In genomic region chr15:69838951-69839350, GRCh38 we compare ENCODE assay signal across 18 cellular contexts.
DNase-seq lines count a peak whose midpoint lies in the region; ATAC-seq and TF ChIP-seq lines count a peak whose summit lies in the region.
"Had no signal": no experiment of that assay in that cellular context is flagged by ENCODE, and none has a peak within 500 bp of the region (broad histone marks: within the 10 kb centered on the region; RNA-seq: fewer than 3 reads in every experiment).

No MANE protein-coding gene starts in this region.

- H3K4ac ChIP-seq in IMR-90 (ENCODE audit: low read depth, low read length) = no peak overlapping the region

- H3K4me2 ChIP-seq in IMR-90 (ENCODE audit: low read depth, low read length) = no peak overlapping the region
- H3K4me2 ChIP-seq: A549 had no signal

- H3K36me3 ChIP-seq in IMR-90 (ENCODE audit: control insufficient read depth, insufficient read depth, low read length) = no peaks in the 10 kb centered on the region
- H3K36me3 ChIP-seq: BE2C had no signal

- BruUV-seq in IMR-90 (replicated peaks; lab: Mats Ljungman, UMichigan) = no TSS peak

- 0 out of 2 replicates have a peak overlapping the region, but pooled peaks have one; percentile 1 for H2AK5ac ChIP-seq in IMR-90 (ENCODE audit: low read depth, low read length)

- no peak overlapping the region for H3K4me3 Mint-ChIP-seq in progenitor cell of endocrine pancreas (ENCODE audit: low read depth)
- H3K4me3 Mint-ChIP-seq: CD14-positive monocyte; CD8-positive, alpha-beta T cell; H9; HFFc6 had no signal

- DNase-seq in IMR-90 (no peak), left colon (no peak), progenitor cell of endocrine pancreas (ENCODE audit: low spot score, unreplicated experiment) (no peak), HCEC 1CT (no peak), HuH-7.5 (ENCODE audit: low spot score) (no peak), NCI-H2227 treated with DMSO at 0.1 percent for 48 hours (lab: John Stamatoyannopoulos, UW) (no peak)
- DNase-seq: BE2C; CD8-positive, alpha-beta T cell; COR-L47; DMS153; DMS79 treated with DMSO at 0.1 percent for 48 hours; EL; GOT3; H9; HFFc6 had no signal

- POLR2A ChIA-PET in IMR-90 (lab: Charles Lee; ENCODE audit: unreplicated experiment) = no interaction called here

- TF ChIP-seq RAD21 in IMR-90 (IDR thresholded peaks at IDR 0.05; ENCODE audit: low read length) = no peak

- H3K18ac ChIP-seq in IMR-90 (ENCODE audit: low read depth, low read length) = no peak overlapping the region

- TF ChIP-seq CTCF in IMR-90 (conservative IDR thresholded peaks at IDR 0.05; ENCODE audit: low read depth, low read length) = no peak
- TF ChIP-seq CTCF in progenitor cell of endocrine pancreas (IDR thresholded peaks at IDR 0.05; ENCODE audit: unreplicated experiment) = no peak

- no peak overlapping the region for H3K14ac ChIP-seq in IMR-90 (replicated peaks; ENCODE audit: low read depth, low read length)

- H4K20me1 ChIP-seq in IMR-90 (ENCODE audit: insufficient read depth, low read length) = no peaks in the 10 kb centered on the region

- H3K9me3 Mint-ChIP-seq in progenitor cell of endocrine pancreas (ENCODE audit: low read depth) = no peaks in the 10 kb centered on the region
- H3K9me3 Mint-ChIP-seq: CD8-positive, alpha-beta T cell; H9; HFFc6 had no signal

- no peak overlapping the region for H3K23ac ChIP-seq in IMR-90 (ENCODE audit: low read depth, low read length)

- H3K27me3 Mint-ChIP-seq in progenitor cell of endocrine pancreas = peaks cover 58% of the 10 kb centered on the region

- no peak overlapping the region for H2AFZ ChIP-seq in IMR-90 (replicated peaks; ENCODE audit: low read length, poor library complexity)

- H3K4me1 Mint-ChIP-seq in progenitor cell of endocrine pancreas (ENCODE audit: low read depth) = peaks cover 3% of the 10 kb centered on the region

- CTCF ChIA-PET in IMR-90 (lab: Yijun Ruan, JAX) = no interaction called here

- peaks cover 3% of the 10 kb centered on the region; the same call in 1 of the 2 replicates for H3K4me1 ChIP-seq in IMR-90 (ENCODE audit: control insufficient read depth, insufficient read depth, low read length)
- H3K4me1 ChIP-seq: A549 had no signal

- dilution Hi-C loops in IMR-90 (cut with HindIII; ENCODE audit: low sequenced_read_pairs, unreplicated experiment) = no loop called here

- H3K27ac ChIP-seq in IMR-90 (ENCODE audit: insufficient read depth, low read length) = no peak overlapping the region
- H3K27ac ChIP-seq: A549 had no signal

- H3K9me3 ChIP-seq in IMR-90 (ENCODE audit: control insufficient read depth, insufficient read depth, low read length) = peaks cover 2% of the 10 kb centered on the region
- H3K9me3 ChIP-seq: A549, BE2C had no signal

- intact Hi-C loops in IMR-90 (cut with micrococcal nuclease) (no loop called here), left colon (cut with DNase I, micrococcal nuclease) (no loop called here)

- H4K5ac ChIP-seq in IMR-90 (ENCODE audit: low read depth, low read length) = no peak overlapping the region

- H2BK5ac ChIP-seq in IMR-90 (ENCODE audit: low read depth, low read length, poor library complexity, severe bottlenecking) = no peak overlapping the region

- H2BK120ac ChIP-seq in IMR-90 (ENCODE audit: low read depth, low read length) = no peak overlapping the region

- TF ChIP-seq POLR2A in IMR-90 (IDR thresholded peaks at IDR 0.05; ENCODE audit: low read depth, low read length) = no peak

- in situ Hi-C loops in IMR-90 (cut with MboI; ENCODE audit: low sequenced_read_pairs) = no loop called here

- no peak overlapping the region for H2BK15ac ChIP-seq in IMR-90 (ENCODE audit: low read depth, low read length)

- no peak overlapping the region for H3K9ac ChIP-seq in IMR-90 (ENCODE audit: low read depth, low read length)

- no peak overlapping the region for H4K91ac ChIP-seq in IMR-90 (ENCODE audit: insufficient read depth, low read depth, low read length)

- H4K8ac ChIP-seq in IMR-90 (ENCODE audit: low read depth in 2 of 2, low read length in 2 of 2) = no peak overlapping the region

- no peak overlapping the region for H2AK9ac ChIP-seq in IMR-90 (replicated peaks; ENCODE audit: low read depth, low read length, poor library complexity)

- H3K79me1 ChIP-seq in IMR-90 (ENCODE audit: low read depth in 1 of 2, low read length in 2 of 2) = no peaks in the 10 kb centered on the region

- no peak overlapping the region for H2BK20ac ChIP-seq in IMR-90 (ENCODE audit: low read depth, low read length)

- ATAC-seq in IMR-90 (ENCODE audit: low read depth) (no peak), left colon (peak; percentile 54)
- ATAC-seq: A549; CD8-positive, alpha-beta T cell; HepG2 had no signal

- WGBS in IMR-90 (ENCODE audit: extremely low coverage in 2 of 2, insufficient read length in 1 of 2), 2 experiments = no CpG with 5 or more reads among the region's 1 CpG

- H3K9me1 ChIP-seq in IMR-90 (ENCODE audit: insufficient read depth, low read length) = no peaks in the 10 kb centered on the region

- H3K27me3 ChIP-seq in IMR-90 (ENCODE audit: control insufficient read depth, insufficient read depth, low read length) = peaks cover 33% of the 10 kb centered on the region
- H3K27me3 ChIP-seq: BE2C had no signal

- peak overlapping the region; percentile 11 for H3K27ac Mint-ChIP-seq in progenitor cell of endocrine pancreas
- H3K27ac Mint-ChIP-seq: CD8-positive, alpha-beta T cell; HFFc6 had no signal

- H3K4me3 ChIP-seq in IMR-90 (ENCODE audit: insufficient read depth, low read depth, low read length) = no peak overlapping the region
- H3K4me3 ChIP-seq: A549 had no signal

- H3K36me3 Mint-ChIP-seq in progenitor cell of endocrine pancreas (ENCODE audit: insufficient read depth) = no peaks in the 10 kb centered on the region
- H3K36me3 Mint-ChIP-seq: CD14-positive monocyte; CD8-positive, alpha-beta T cell had no signal

- no peak overlapping the region for H3K56ac ChIP-seq in IMR-90 (ENCODE audit: extremely low read depth, insufficient read depth, low read length)

TF ChIP-seq in IMR-90, 13 proteins besides CTCF, POLR2A, EP300 and RAD21:
- no peak for TF ChIP-seq CHD1 (IDR thresholded peaks at IDR 0.05; ENCODE audit: low read depth, low read length)
- TF ChIP-seq CEBPB (IDR thresholded peaks at IDR 0.05; ENCODE audit: low read depth, low read length) = no peak
- no peak for TF ChIP-seq MAZ (IDR thresholded peaks at IDR 0.05; ENCODE audit: borderline replicate concordance, low read depth, low read length)
- no peak for TF ChIP-seq BHLHE40 (IDR thresholded peaks at IDR 0.05; ENCODE audit: low read depth, low read length)
- no peak for TF ChIP-seq ELK1 (IDR thresholded peaks at IDR 0.05; ENCODE audit: borderline replicate concordance, low read depth, low read length)
- no peak for TF ChIP-seq SMC3 (IDR thresholded peaks at IDR 0.05; ENCODE audit: low read depth, low read length)
- no peak for TF ChIP-seq USF2 (IDR thresholded peaks at IDR 0.05; ENCODE audit: low read depth, low read length)
- TF ChIP-seq RFX5 (IDR thresholded peaks at IDR 0.05; ENCODE audit: low read depth, low read length) = no peak
- no peak for TF ChIP-seq MAFK (IDR thresholded peaks at IDR 0.05; ENCODE audit: low read depth, low read length)
- TF ChIP-seq MXI1 (IDR thresholded peaks at IDR 0.05; ENCODE audit: borderline replicate concordance, low read depth, low read length) = no peak
- TF ChIP-seq NFE2L2 (IDR thresholded peaks at IDR 0.05; ENCODE audit: low read depth, low read length) = no peak
- TF ChIP-seq FOS (IDR thresholded peaks at IDR 0.05; ENCODE audit: low read depth, low read length) = no peak
- no peak for TF ChIP-seq RCOR1 (IDR thresholded peaks at IDR 0.05; ENCODE audit: insufficient replicate concordance, low read length)
